Comparison of ENCODE assay signal across 17 cellular contexts in genomic region chr14:61381589-61381988, GRCh38.
DNase-seq lines count a peak whose midpoint lies in the region; ATAC-seq and TF ChIP-seq lines count a peak whose summit lies in the region.
"Had no signal": no experiment of that assay in that cellular context is flagged by ENCODE, and none has a peak within 500 bp of the region (broad histone marks: within the 10 kb centered on the region; RNA-seq: fewer than 3 reads in every experiment).

No MANE protein-coding gene starts in this region.

- CTCF ChIA-PET in CD4-positive, alpha-beta T cell (lab: Charles Lee) = no interaction called here

- peak overlapping the region; percentile 47 for H3K4me3 Mint-ChIP-seq in CD4-positive, alpha-beta T cell
- no peak overlapping the region for H3K4me3 Mint-ChIP-seq in H9
- no peak overlapping the region for H3K4me3 Mint-ChIP-seq in activated T-helper 17 cell treated with anti-CD3 and anti-CD28 coated beads, Interleukin-2, amount 50 U/mL, for 72 hours
- H3K4me3 Mint-ChIP-seq: activated CD4-positive, alpha-beta T cell treated with anti-CD3 and anti-CD28 coated beads, Interleukin-2, amount 10 ng/mL, durations not matched to agents 24 days and 14 days; natural killer cell had no signal

- POLR2A ChIA-PET in CD4-positive, alpha-beta T cell (lab: Charles Lee) = interaction anchor here (1.1 to 1.8 kb wide), 4 partner anchors 15 to 60 kb away, joined by 4 to 7 read pairs (median 4); partner anchors contain the start of gene PRKCH

- H2BK120ac ChIP-seq in H9 (ENCODE audit: low read depth, low read length, poor library complexity, severe bottlenecking) = no peak overlapping the region

- no peak for TF ChIP-seq CTCF in CD4-positive, alpha-beta T cell (IDR thresholded peaks at IDR 0.05)
- no peak for TF ChIP-seq CTCF in H9 (conservative IDR thresholded peaks at IDR 0.05)

- no peaks in the 10 kb centered on the region for H3K23me2 ChIP-seq in H9 (ENCODE audit: insufficient read length, low read depth, low read length, poor library complexity, severe bottlenecking)

- no peaks in the 10 kb centered on the region for H3K4me1 Mint-ChIP-seq in CD4-positive, alpha-beta T cell (ENCODE audit: low read depth)
- H3K4me1 Mint-ChIP-seq in H9 = peaks cover 6 to 7% of the 10 kb centered on the region in 2 experiments; a peak in 3 of 4 replicates
- peaks cover 42% of the 10 kb centered on the region for H3K4me1 Mint-ChIP-seq in activated T-helper 17 cell treated with anti-CD3 and anti-CD28 coated beads, Interleukin-2, amount 50 U/mL, for 72 hours
- H3K4me1 Mint-ChIP-seq: natural killer cell had no signal

- H4K5ac ChIP-seq in H9 (ENCODE audit: insufficient read length, low read depth, low read length) = no peak overlapping the region

- no peaks in the 10 kb centered on the region for H3K27me3 Mint-ChIP-seq in CD4-positive, alpha-beta T cell
- H3K27me3 Mint-ChIP-seq in H9 (ENCODE audit: low read depth) = no peaks in the 10 kb centered on the region; the same call in 1 of the 2 replicates
- H3K27me3 Mint-ChIP-seq in activated T-helper 17 cell treated with anti-CD3 and anti-CD28 coated beads, Interleukin-2, amount 50 U/mL, for 72 hours = no peaks in the 10 kb centered on the region
- H3K27me3 Mint-ChIP-seq: activated CD4-positive, alpha-beta T cell treated with anti-CD3 and anti-CD28 coated beads, Interleukin-2, amount 10 ng/mL, durations not matched to agents 24 days and 14 days had no signal

- no peaks in the 10 kb centered on the region for H3K36me3 ChIP-seq in Karpas-422 (ENCODE audit: insufficient read depth, low read length)
- H3K36me3 ChIP-seq: Peyer's patch had no signal

- no peak overlapping the region for H2BK5ac ChIP-seq in H9 (ENCODE audit: insufficient read length, low read length)

- H3K27ac Mint-ChIP-seq in CD4-positive, alpha-beta T cell = no peak overlapping the region
- no peak overlapping the region for H3K27ac Mint-ChIP-seq in H9
- H3K27ac Mint-ChIP-seq in activated T-helper 17 cell treated with anti-CD3 and anti-CD28 coated beads, Interleukin-2, amount 50 U/mL, for 72 hours = peak overlapping the region; percentile 66
- H3K27ac Mint-ChIP-seq: natural killer cell had no signal

- no peaks in the 10 kb centered on the region for H3K79me2 ChIP-seq in H9 (ENCODE audit: insufficient read depth, low read length)
- H3K79me2 ChIP-seq in Karpas-422 (ENCODE audit: low read length) = no peaks in the 10 kb centered on the region

- no peak overlapping the region for H4K91ac ChIP-seq in H9 (ENCODE audit: insufficient read length, low read depth, low read length)

- H2AFZ ChIP-seq in H9 (ENCODE audit: low read length) (no peak overlapping the region), Karpas-422 (ENCODE audit: low read length) (no peak overlapping the region)

- H3K9me3 ChIP-seq in CD4-positive, alpha-beta T cell (ENCODE audit: control insufficient read depth, low read length) = no peaks in the 10 kb centered on the region
- no peaks in the 10 kb centered on the region for H3K9me3 ChIP-seq in H9 (ENCODE audit: control insufficient read depth, low read depth, low read length)
- peaks cover 6% of the 10 kb centered on the region for H3K9me3 ChIP-seq in Karpas-422 (ENCODE audit: low read length)
- H3K9me3 ChIP-seq: Peyer's patch had no signal

- no peak overlapping the region for H3K23ac ChIP-seq in H9 (ENCODE audit: insufficient read length, low read depth, low read length)

- H3K4ac ChIP-seq in H9 (ENCODE audit: low read depth, low read length) = peak overlapping the region; percentile 81; the same call in 1 of the 2 replicates

- H3K27ac ChIP-seq in CD4-positive, alpha-beta T cell (ENCODE audit: low read depth, low read length) = peak overlapping the region; percentile 38
- H3K27ac ChIP-seq in H9 (ENCODE audit: insufficient read length, low read depth, low read length) (no peak overlapping the region), Karpas-422 (ENCODE audit: low read length) (no peak overlapping the region)

- H3K4me1 ChIP-seq in H9 (ENCODE audit: insufficient read depth, low read length) (no peaks in the 10 kb centered on the region), Karpas-422 (ENCODE audit: low read length) (0 out of 2 replicates have a peak, but pooled peaks cover 3% of the 10 kb centered on the region)
- H3K4me1 ChIP-seq: Peyer's patch had no signal

- H3K79me1 ChIP-seq in H9 (ENCODE audit: insufficient read depth, low read depth, low read length, poor library complexity, severe bottlenecking) = no peaks in the 10 kb centered on the region

- H3K14ac ChIP-seq in H9 (ENCODE audit: insufficient read depth, low read length) = peak overlapping the region; percentile 46; the same call in 1 of the 2 replicates

- no peaks in the 10 kb centered on the region for H3K9me3 Mint-ChIP-seq in CD4-positive, alpha-beta T cell
- peaks cover 0 to under 1% of the 10 kb centered on the region in 2 experiments; a peak in 2 of 5 replicates for H3K9me3 Mint-ChIP-seq in H9
- H3K9me3 Mint-ChIP-seq in activated T-helper 17 cell treated with anti-CD3 and anti-CD28 coated beads, Interleukin-2, amount 50 U/mL, for 72 hours = no peaks in the 10 kb centered on the region
- H3K9me3 Mint-ChIP-seq: natural killer cell had no signal

- H3K18ac ChIP-seq in H9 (ENCODE audit: insufficient read length, low read depth, low read length) = no peak overlapping the region

- H2BK12ac ChIP-seq in H9 (ENCODE audit: insufficient read length, low read depth, low read length) = no peak overlapping the region

- no peak overlapping the region for H3T11ph ChIP-seq in H9 (ENCODE audit: low read length)

- no peak for ATAC-seq in CD4-positive, alpha-beta T cell (ENCODE audit: poor library complexity)
- peak; percentile 14 for ATAC-seq in activated T-helper 17 cell treated with anti-CD3 and anti-CD28 coated beads, Interleukin-2, amount 50 U/mL, for 72 hours (replicated peaks)
- ATAC-seq in HG02840 (IDR thresholded peaks at IDR 0.05; ENCODE audit: low FRiP score, unreplicated experiment) = no peak

- H2BK15ac ChIP-seq in H9 (ENCODE audit: low read depth, low read length) = no peak overlapping the region

- no peak overlapping the region for H2AK5ac ChIP-seq in H9 (ENCODE audit: insufficient read length, low read length)

- H4K8ac ChIP-seq in H9 (replicated peaks; ENCODE audit: insufficient read length, low read depth, low read length) = no peak overlapping the region

- no peak overlapping the region for H2BK20ac ChIP-seq in H9 (ENCODE audit: low read depth, low read length, poor library complexity, severe bottlenecking)

- H3K4me3 ChIP-seq in Karpas-422 (ENCODE audit: low read length) = no peak overlapping the region
- H3K4me3 ChIP-seq: Peyer's patch had no signal

- no peak overlapping the region for H3K56ac ChIP-seq in H9 (ENCODE audit: insufficient read length, low read depth, low read length)

- no peak for DNase-seq in CD4-positive, alpha-beta T cell
- no peak for DNase-seq in H9
- peak; percentile 95 for DNase-seq in myocyte (ENCODE audit: low read depth)
- no peak for DNase-seq in GM03348 (ENCODE audit: low spot score)
- DNase-seq in Karpas-422 = no peak
- no peak for DNase-seq in germinal center (ENCODE audit: low spot score)
- DNase-seq: activated CD4-positive, alpha-beta T cell treated with anti-CD3 and anti-CD28 coated beads, Interleukin-2, amount 10 ng/mL, durations not matched to agents 24 days and 14 days; activated gamma-delta T cell treated with Interleukin-2 at 50 U/mL for 16 hours; central memory CD4-positive, alpha-beta T cell; head of caudate nucleus; natural killer cell; NCI-H510A; Peyer's patch; stimulated activated CD4-positive, alpha-beta T cell treated with anti-CD3 and anti-CD28 coated beads, Interleukin-4, amount 100 ng/mL, for 4 hours; stimulated activated naive CD4-positive, alpha-beta T cell treated with Interleukin-2 at 50 U/mL for 16 hours had no signal

- no peaks in the 10 kb centered on the region for H3K9me2 ChIP-seq in Karpas-422 (replicated peaks; ENCODE audit: insufficient read depth, low read length)

- H3K4me2 ChIP-seq in H9 (ENCODE audit: insufficient read depth, insufficient read length, low read length) (no peak overlapping the region), Karpas-422 (ENCODE audit: low read depth, low read length, poor library complexity, severe bottlenecking) (no peak overlapping the region)

- WGBS in H9 (ENCODE audit: extremely low coverage, insufficient read length, low lambda C conversion rate) = no CpG with 5 or more reads among the region's 9 CpGs

- H3K9ac ChIP-seq in H9 (ENCODE audit: extremely low read depth, insufficient read length, low read length) (no peak overlapping the region), Karpas-422 (ENCODE audit: low read length) (no peak overlapping the region)

- peaks cover 40% of the 10 kb centered on the region for H3K36me3 Mint-ChIP-seq in CD4-positive, alpha-beta T cell (ENCODE audit: low read depth)
- H3K36me3 Mint-ChIP-seq in H9 (ENCODE audit: insufficient read depth in 1 of 3, low read depth in 3 of 3) = no peaks in the 10 kb centered on the region
- H3K36me3 Mint-ChIP-seq in activated T-helper 17 cell treated with anti-CD3 and anti-CD28 coated beads, Interleukin-2, amount 50 U/mL, for 72 hours (ENCODE audit: low read depth) = peaks cover 64% of the 10 kb centered on the region
- H3K36me3 Mint-ChIP-seq: natural killer cell had no signal

- intact Hi-C loops in CD4-positive, alpha-beta T cell (cut with DNase I, micrococcal nuclease) = loop anchor here (1.0 to 10.0 kb wide), 7 partner anchors 23 to 453 kb away; partner anchors contain the start of gene PRKCH (in 1 of the 2)

- no peaks in the 10 kb centered on the region for H3K27me3 ChIP-seq in CD4-positive, alpha-beta T cell (ENCODE audit: control insufficient read depth, insufficient read depth, low read length)
- H3K27me3 ChIP-seq in H9 (ENCODE audit: insufficient read depth, low read length) (no peaks in the 10 kb centered on the region), Karpas-422 (ENCODE audit: low read length) (no peaks in the 10 kb centered on the region)
- H3K27me3 ChIP-seq: Peyer's patch had no signal

- H4K20me1 ChIP-seq in H9 (ENCODE audit: control insufficient read depth, insufficient read depth, insufficient read length) (no peaks in the 10 kb centered on the region), Karpas-422 (ENCODE audit: insufficient read depth, low read depth, low read length) (no peaks in the 10 kb centered on the region; the same call in 1 of the 2 replicates)
